In the genomic region with DNA sequence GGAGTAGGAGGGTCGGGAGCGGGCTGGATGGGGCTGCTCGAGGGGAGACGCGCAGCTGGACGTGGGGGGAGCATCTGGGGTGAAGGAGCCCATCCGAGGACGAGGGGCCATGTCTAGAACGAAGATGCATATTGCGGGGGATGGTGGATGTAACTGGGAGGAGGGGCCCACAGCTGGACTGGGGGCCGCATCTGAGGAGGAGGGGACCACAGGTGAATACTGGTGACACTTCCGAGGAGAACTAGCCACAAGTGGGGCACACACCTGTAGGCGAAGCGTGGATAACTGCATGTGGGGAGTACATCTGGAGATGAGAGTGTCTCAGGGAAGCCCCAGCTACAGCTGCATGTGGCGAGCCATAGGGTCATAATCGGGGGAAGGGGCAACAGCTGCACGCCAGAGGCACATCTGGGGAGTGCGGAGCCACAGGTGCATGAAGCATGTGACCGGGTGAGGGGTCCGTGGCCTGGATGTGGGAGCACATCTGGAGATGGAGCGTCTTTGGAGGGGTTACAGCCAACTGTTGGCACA, we compare ENCODE assay signal across 8 cellular contexts. TPM values are rescaled to one million over a fixed set of nuclear protein-coding genes. Genes with fewer than 3 reads are reported as not detected.
DNase-seq lines count a peak whose midpoint lies in the region; ATAC-seq and TF ChIP-seq lines count a peak whose summit lies in the region.

No MANE protein-coding gene starts in this region.

- BruUV-seq in Calu3 (replicated peaks; lab: Mats Ljungman, UMichigan) = no TSS peak

- CTCF ChIA-PET in Calu3 (lab: Charles Lee) (interaction anchor here (0.5 to 0.6 kb wide), 2 partner anchors 42 to 438 kb away, joined by 3 to 4 read pairs; no protein-coding TSS in a partner anchor), HEK293T (lab: Yijun Ruan, JAX) (no interaction called here)

- H3K27ac Mint-ChIP-seq in Calu3 (ENCODE audit: unreplicated experiment) = peak overlapping the region; percentile 31

- TF ChIP-seq CTCF in Calu3 (IDR thresholded peaks at IDR 0.05; ENCODE audit: unreplicated experiment) (no peak), cardiac fibroblast (IDR thresholded peaks at IDR 0.05; ENCODE audit: low read depth, low read length) (no peak)

- POLR2A ChIA-PET in HEK293T (lab: Yijun Ruan, JAX) = interaction anchor here (0.7 to 2.5 kb wide), 6 partner anchors 9 to 60 kb away, joined by 3 to 9 read pairs (median 5); partner anchors contain the start of gene PLA2G4C

- H3K9me3 ChIP-seq in mucosa of rectum (ENCODE audit: control insufficient read depth in 2 of 2, low read length in 2 of 2) (no peaks in the 10 kb centered on the region), aorta (ENCODE audit: control insufficient read depth, low read length) (no peaks in the 10 kb centered on the region)

- H3K27me3 ChIP-seq in mucosa of rectum (ENCODE audit: control insufficient read depth in 2 of 2, insufficient read depth in 2 of 2, low read length in 2 of 2) = no peaks in the 10 kb centered on the region
- H3K27me3 ChIP-seq in aorta (ENCODE audit: control insufficient read depth in 1 of 2, insufficient read depth in 2 of 2, low read length in 1 of 2) = no peaks in the 10 kb centered on the region

- H3K27ac ChIP-seq in mucosa of rectum (ENCODE audit: low read depth in 2 of 2, low read length in 2 of 2) (peak overlapping the region; percentile 97 to 98), aorta (ENCODE audit: low read depth in 1 of 2, low read length in 2 of 2) (no peak overlapping the region)

- H3K4me3 Mint-ChIP-seq in Calu3 (ENCODE audit: low read depth, unreplicated experiment) = peak overlapping the region; percentile 97

- peaks cover 11% of the 10 kb centered on the region for H3K4me1 Mint-ChIP-seq in Calu3 (ENCODE audit: low read depth, unreplicated experiment)

- intact Hi-C loops in Calu3 (cut with micrococcal nuclease; ENCODE audit: unreplicated experiment) = no loop called here
- intact Hi-C loops in aorta (cut with DNase I) = no loop called here

- 1 to 2% methylated on average over 20 to 21 of the region's 21 CpGs for WGBS in aorta, 2 donors

- peaks cover 37% of the 10 kb centered on the region for H3K36me3 Mint-ChIP-seq in Calu3 (ENCODE audit: insufficient read depth, unreplicated experiment)

- peak overlapping the region; percentile 81 to 86 for H3K9ac ChIP-seq in mucosa of rectum (ENCODE audit: low read depth in 1 of 2, low read length in 2 of 2)

- H3K4me3 ChIP-seq in Jurkat, Clone E6-1 (ENCODE audit: low read length) = peak overlapping the region; percentile 92
- H3K4me3 ChIP-seq in cardiac fibroblast (replicated peaks in 1 of 2; ENCODE audit: low read depth in 2 of 2, low read length in 2 of 2) (peak overlapping the region; percentile 88 to 91), mucosa of rectum (ENCODE audit: low read length in 2 of 2) (peak overlapping the region; percentile 85 to 95), aorta (ENCODE audit: low read length in 2 of 2) (peak overlapping the region; percentile 38 to 65)

- ATAC-seq in aorta (ENCODE audit: low FRiP score) = no peak
- ATAC-seq in HG03095 (IDR thresholded peaks at IDR 0.05; ENCODE audit: unreplicated experiment) = no peak

- no peaks in the 10 kb centered on the region for H3K27me3 Mint-ChIP-seq in Calu3 (ENCODE audit: unreplicated experiment)

- H3K9me3 Mint-ChIP-seq in Calu3 (ENCODE audit: low read depth, unreplicated experiment) = no peaks in the 10 kb centered on the region

- H3K4me1 ChIP-seq in mucosa of rectum (ENCODE audit: control insufficient read depth in 2 of 2, insufficient read depth in 2 of 2, low read length in 2 of 2) (peaks cover 7 to 12% of the 10 kb centered on the region in 2 donors), aorta (ENCODE audit: control insufficient read depth in 1 of 2, insufficient read depth in 2 of 2, low read length in 2 of 2) (no peaks in the 10 kb centered on the region)

- no peak for DNase-seq in Calu3
- DNase-seq in Jurkat, Clone E6-1 (ENCODE audit: low read depth, low spot score) = peak; percentile 34
- no peak for DNase-seq in cardiac fibroblast (ENCODE audit: low read depth in 2 of 2)
- no peak for DNase-seq in aorta
- no peak for DNase-seq in HEK293T (ENCODE audit: extremely low spot score)
- DNase-seq in KG1 (lab: John Stamatoyannopoulos, UW) = no peak

- peaks cover 8 to 18% of the 10 kb centered on the region in 2 donors for H3K36me3 ChIP-seq in mucosa of rectum (ENCODE audit: control insufficient read depth in 2 of 2, insufficient read depth in 2 of 2, low read length in 2 of 2)
- no peaks in the 10 kb centered on the region for H3K36me3 ChIP-seq in aorta (ENCODE audit: control insufficient read depth in 1 of 2, insufficient read depth in 2 of 2, low read length in 1 of 2)

TF ChIP-seq in HEK293T, 16 proteins besides CTCF, POLR2A, EP300 and RAD21:
- TF ChIP-seq CTBP1 (IDR thresholded peaks at IDR 0.05; ENCODE audit: borderline replicate concordance) (no peak), SP1 (IDR thresholded peaks at IDR 0.05) (no peak), SUZ12 (IDR thresholded peaks at IDR 0.05) (no peak), ELF4 (IDR thresholded peaks at IDR 0.05) (no peak), TARDBP (IDR thresholded peaks at IDR 0.05) (no peak), FOXK2 (IDR thresholded peaks at IDR 0.05) (no peak), ZNF384 (IDR thresholded peaks at IDR 0.05) (no peak), HDGF (IDR thresholded peaks at IDR 0.05; ENCODE audit: borderline replicate concordance) (no peak), LEF1 (IDR thresholded peaks at IDR 0.05; ENCODE audit: borderline replicate concordance) (no peak), ARNT (IDR thresholded peaks at IDR 0.05) (no peak), NFRKB (IDR thresholded peaks at IDR 0.05) (no peak), FOXM1 (IDR thresholded peaks at IDR 0.05; ENCODE audit: borderline replicate concordance) (no peak), L3MBTL2 (conservative IDR thresholded peaks at IDR 0.05) (no peak), BHLHE40 (IDR thresholded peaks at IDR 0.05; ENCODE audit: borderline replicate concordance) (no peak), FOXA1 (IDR thresholded peaks at IDR 0.05) (no peak)
- TF ChIP-seq, protein P1, sequence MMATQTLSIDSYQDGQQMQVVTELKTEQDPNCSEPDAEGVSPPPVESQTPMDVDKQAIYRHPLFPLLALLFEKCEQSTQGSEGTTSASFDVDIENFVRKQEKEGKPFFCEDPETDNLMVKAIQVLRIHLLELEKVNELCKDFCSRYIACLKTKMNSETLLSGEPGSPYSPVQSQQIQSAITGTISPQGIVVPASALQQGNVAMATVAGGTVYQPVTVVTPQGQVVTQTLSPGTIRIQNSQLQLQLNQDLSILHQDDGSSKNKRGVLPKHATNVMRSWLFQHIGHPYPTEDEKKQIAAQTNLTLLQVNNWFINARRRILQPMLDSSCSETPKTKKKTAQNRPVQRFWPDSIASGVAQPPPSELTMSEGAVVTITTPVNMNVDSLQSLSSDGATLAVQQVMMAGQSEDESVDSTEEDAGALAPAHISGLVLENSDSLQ (IDR thresholded peaks at IDR 0.05) = no peak

RNA-seq across cellular contexts. Expression of gene ZSWIM9, which starts 0.4 kb away (rescaled TPM):
- total RNA-seq in Calu3 (2022) = 16.4 and 17.4 TPM in 2 replicates
- polyA plus RNA-seq in Jurkat, Clone E6-1 (2012; ENCODE audit: insufficient read depth, insufficient read length) = 9.0 TPM
- total RNA-seq in aorta = 10 to 100 TPM in 1 of 2 donors, 1 to 10 TPM in 1; 9.0 to 10.3 TPM
- 10 to 100 TPM in 1 of 2 donors, 1 to 10 TPM in 1; 6.0 to 21.8 TPM for polyA plus RNA-seq in aorta

RNA-seq across cellular contexts. Expression of gene LIG1, which starts 0.7 kb away (rescaled TPM):
- total RNA-seq in Calu3 (2022) (99.3 and 99.4 TPM in 2 replicates), aorta (10 to 100 TPM; 11.3 to 16.0 TPM)
- 227 TPM for polyA plus RNA-seq in Jurkat, Clone E6-1 (2012; ENCODE audit: insufficient read depth, insufficient read length)
- polyA plus RNA-seq in aorta = 10 to 100 TPM in 1 of 2 donors, 1 to 10 TPM in 1; 3.4 to 33.7 TPM

Comparison
In these comparisons a context has a peak if more than half of its experiments do, and no peak if none do; other contexts are left out.
1. H3K27ac ChIP-seq: peak in mucosa of rectum (2 of 2); none in aorta (0 of 2).
2. Peak in every context shown above with its lines, with median percentiles within 50 percentile points of each other: H3K4me3 ChIP-seq.